ENCODE assay signal across 29 cellular contexts in genomic region chr4:105462610-105463009, GRCh38. TPM values are rescaled to one million over a fixed set of nuclear protein-coding genes. Genes with fewer than 3 reads are reported as not detected.
DNase-seq lines count a peak whose midpoint lies in the region; ATAC-seq, FAIRE-seq and TF ChIP-seq lines count a peak whose summit lies in the region.
"Had no signal": no experiment of that assay in that cellular context is flagged by ENCODE, and none has a peak within 500 bp of the region (broad histone marks: within the 10 kb centered on the region; RNA-seq: fewer than 3 reads in every experiment).

No MANE protein-coding gene starts in this region.

- H3K79me2 ChIP-seq in K562 (ENCODE audit: control insufficient read depth, insufficient read depth, low read length) = peaks cover 45% of the 10 kb centered on the region

- H3K9ac ChIP-seq in K562 (ENCODE audit: insufficient read depth in 1 of 2, low read depth in 2 of 2, low read length in 2 of 2) = no peak overlapping the region
- H3K9ac ChIP-seq: BLaER1 treated with 17β-estradiol and CSF1 and Interleukin-3, amounts not matched to agents 10 nM and 100 nM had no signal

- H3K4me2 ChIP-seq in K562 (ENCODE audit: insufficient read depth, low read length) = no peak overlapping the region
- H3K4me2 ChIP-seq: A549, PC-9 had no signal

- no peaks in the 10 kb centered on the region for H3K4me1 Mint-ChIP-seq in progenitor cell of endocrine pancreas (ENCODE audit: low read depth)

- no peak for TF ChIP-seq RAD21 in K562 (CRISPR knock-in tag; conservative IDR thresholded peaks at IDR 0.05 in 1 of 2, IDR thresholded peaks at IDR 0.05 in 1 of 2)

- in situ Hi-C loops in K562 (cut with MboI) = no loop called here

- no peaks in the 10 kb centered on the region for H3K9me1 ChIP-seq in K562 (ENCODE audit: control insufficient read depth, insufficient read depth, low read length)

- no TSS peak for BruUV-seq in K562 (replicated peaks; lab: Mats Ljungman, UMichigan)

- H3K27me3 Mint-ChIP-seq in progenitor cell of endocrine pancreas = no peaks in the 10 kb centered on the region
- H3K27me3 Mint-ChIP-seq: CD4-positive, alpha-beta memory T cell had no signal

- H4K20me1 ChIP-seq in K562 (replicated peaks; ENCODE audit: control insufficient read depth, insufficient read depth, low read length) = no peaks in the 10 kb centered on the region

- H3K4me3 ChIP-seq in HL-60 (replicated peaks; ENCODE audit: insufficient read depth, low read length) = no peak overlapping the region
- H3K4me3 ChIP-seq in NB4 (ENCODE audit: low read depth, low read length) = no peak overlapping the region
- H3K4me3 ChIP-seq in K562 = no peak overlapping the region
- H3K4me3 ChIP-seq: A549; BLaER1 treated with 17β-estradiol and CSF1 and Interleukin-3, amounts not matched to agents 10 nM and 100 nM; PC-9; SJCRH30 had no signal

- CTCF ChIA-PET in K562 (lab: Yijun Ruan, JAX; ENCODE audit: low intra/inter-chr PET ratio) = no interaction called here

- intact Hi-C loops in K562 (cut with micrococcal nuclease) = no loop called here

- peak overlapping the region; percentile 33 for H3K27ac Mint-ChIP-seq in progenitor cell of endocrine pancreas
- H3K27ac Mint-ChIP-seq: CD4-positive, alpha-beta memory T cell had no signal

- POLR2A ChIA-PET in K562 (lab: Yijun Ruan, JAX) = interaction anchor here (1.1 kb wide), 1 partner anchor 10 kb away, joined by 3 read pairs; no protein-coding TSS in a partner anchor

- peaks cover 0 to 20% of the 10 kb centered on the region in 2 experiments; a peak in 3 of 5 replicates for H3K4me1 ChIP-seq in K562 (replicated peaks in 1 of 2; ENCODE audit: control insufficient read depth in 2 of 2, insufficient read depth in 2 of 2, low read length in 2 of 2)
- H3K4me1 ChIP-seq: A549, SJCRH30 had no signal

- peaks cover 9% of the 10 kb centered on the region for H3K9me3 Mint-ChIP-seq in progenitor cell of endocrine pancreas (ENCODE audit: low read depth)
- H3K9me3 Mint-ChIP-seq: CD4-positive, alpha-beta memory T cell had no signal

- no peak overlapping the region for H3K4me3 Mint-ChIP-seq in progenitor cell of endocrine pancreas (ENCODE audit: low read depth)
- H3K4me3 Mint-ChIP-seq: CD4-positive, alpha-beta memory T cell had no signal

- peaks cover 22% of the 10 kb centered on the region for H3K9me3 ChIP-seq in K562 (replicated peaks; ENCODE audit: control insufficient read depth, insufficient read depth, low read depth, low read length)
- H3K9me3 ChIP-seq: A549, SJCRH30 had no signal

- no peak for ATAC-seq in K562
- ATAC-seq in GM21360 (IDR thresholded peaks at IDR 0.05; ENCODE audit: unreplicated experiment) = no peak
- ATAC-seq: A549, HCT116, Right ventricle myocardium inferior, SK-N-SH treated with all-trans-retinoic acid at 6 μM for 48 hours had no signal

- H3K36me3 Mint-ChIP-seq in progenitor cell of endocrine pancreas (ENCODE audit: insufficient read depth) = peaks cover 39% of the 10 kb centered on the region

- peaks cover 31% of the 10 kb centered on the region; the same call in 2 of the 3 replicates for H3K36me3 ChIP-seq in K562 (ENCODE audit: control insufficient read depth, insufficient read depth, low read length)

- TF ChIP-seq CTCF in HL-60 (IDR thresholded peaks at IDR 0.05; ENCODE audit: insufficient read depth, low read length) (no peak), NB4 (IDR thresholded peaks at IDR 0.05; ENCODE audit: low read depth, low read length) (no peak), K562 (IDR thresholded peaks at IDR 0.05 in 2 of 3, conservative IDR thresholded peaks at IDR 0.05 in 1 of 3; ENCODE audit: insufficient read depth in 2 of 3, low read depth in 1 of 3, low read length in 3 of 3) (no peak), progenitor cell of endocrine pancreas (IDR thresholded peaks at IDR 0.05; ENCODE audit: unreplicated experiment) (no peak)

- no peak for DNase-seq in HL-60 (ENCODE audit: low read depth in 1 of 2, low spot score in 1 of 2)
- peak; percentile 38 for DNase-seq in NB4 (ENCODE audit: low read depth)
- DNase-seq in K562 (ENCODE audit: extremely low read depth in 1 of 4, low spot score in 3 of 4) = peak in 1 of 4 experiments; percentile 25
- DNase-seq in progenitor cell of endocrine pancreas (ENCODE audit: low spot score, unreplicated experiment) = no peak
- DNase-seq in T-helper 1 cell = no peak
- DNase-seq in stimulated activated naive CD4-positive, alpha-beta T cell (lab: John Stamatoyannopoulos, UW) = no peak
- DNase-seq: AML-193; CD4-positive, alpha-beta memory T cell; DMS 273 treated with DMSO at 0.1 percent for 48 hours; DMS79 treated with DMSO at 0.1 percent for 48 hours; KG1; NCI-H1092 treated with DMSO at 0.1 percent for 48 hours; NCI-H1436 treated with DMSO at 0.1 percent for 48 hours; NCI-H187 treated with DMSO at 0.1 percent for 48 hours; NCI-H2171 treated with DMSO at 0.1 percent for 48 hours; NCI-H524; NCI-H774; NK-92 treated with Interleukin-12 subunit alpha and Interleukin-12 subunit beta, amount 100 ng/mL, for 24 hours; PC-9; SJCRH30 had no signal

- H3K27me3 ChIP-seq in HL-60 (ENCODE audit: insufficient read depth, poor library complexity, severe bottlenecking) = no peaks in the 10 kb centered on the region
- no peaks in the 10 kb centered on the region for H3K27me3 ChIP-seq in K562 (ENCODE audit: control insufficient read depth in 2 of 2, insufficient read depth in 2 of 2, low read length in 2 of 2)
- H3K27me3 ChIP-seq: BLaER1 treated with 17β-estradiol and CSF1 and Interleukin-3, amounts not matched to agents 10 nM and 100 nM; SJCRH30 had no signal

- H2AFZ ChIP-seq in K562 (ENCODE audit: low read depth, low read length) = no peak overlapping the region
- H2AFZ ChIP-seq: PC-9 had no signal

- TF ChIP-seq EP300 in K562 (IDR thresholded peaks at IDR 0.05; ENCODE audit: low read length) = no peak

- peak overlapping the region; percentile 86 for H3K27ac ChIP-seq in HL-60 (replicated peaks)
- peak overlapping the region; percentile 89; the same call in 2 of the 3 replicates for H3K27ac ChIP-seq in K562 (ENCODE audit: extremely low read depth, low read depth, low read length)
- H3K27ac ChIP-seq: A549, SJCRH30 had no signal

- TF ChIP-seq POLR2A in NB4 (IDR thresholded peaks at IDR 0.05; ENCODE audit: extremely low read depth, insufficient read length) = no peak
- no peak for TF ChIP-seq POLR2A in K562 (conservative IDR thresholded peaks at IDR 0.05)

- no peak for FAIRE-seq in K562 (lab: Jason Lieb, UNC)
- FAIRE-seq: A549, GM12891, H1, HTR-8/SVneo had no signal

- 59% methylated on average over 3 of the region's 3 CpGs for WGBS in K562 (ENCODE audit: insufficient coverage, low coverage, missing lambda C conversion rate)

TF ChIP-seq in K562, 482 proteins besides CTCF, POLR2A, EP300 and RAD21 (continues in another document):
- TF ChIP-seq SRSF7 (optimal IDR thresholded peaks at IDR 0.05; ENCODE audit: low read depth, low read length) = no peak
- TF ChIP-seq HIVEP1 (CRISPR knock-in tag; IDR thresholded peaks at IDR 0.05) = no peak
- TF ChIP-seq SOX6 (IDR thresholded peaks at IDR 0.05) = no peak
- TF ChIP-seq XRCC4 (IDR thresholded peaks at IDR 0.05; ENCODE audit: extremely low read depth, insufficient read depth, insufficient read length) = no peak
- TF ChIP-seq, protein P1, sequence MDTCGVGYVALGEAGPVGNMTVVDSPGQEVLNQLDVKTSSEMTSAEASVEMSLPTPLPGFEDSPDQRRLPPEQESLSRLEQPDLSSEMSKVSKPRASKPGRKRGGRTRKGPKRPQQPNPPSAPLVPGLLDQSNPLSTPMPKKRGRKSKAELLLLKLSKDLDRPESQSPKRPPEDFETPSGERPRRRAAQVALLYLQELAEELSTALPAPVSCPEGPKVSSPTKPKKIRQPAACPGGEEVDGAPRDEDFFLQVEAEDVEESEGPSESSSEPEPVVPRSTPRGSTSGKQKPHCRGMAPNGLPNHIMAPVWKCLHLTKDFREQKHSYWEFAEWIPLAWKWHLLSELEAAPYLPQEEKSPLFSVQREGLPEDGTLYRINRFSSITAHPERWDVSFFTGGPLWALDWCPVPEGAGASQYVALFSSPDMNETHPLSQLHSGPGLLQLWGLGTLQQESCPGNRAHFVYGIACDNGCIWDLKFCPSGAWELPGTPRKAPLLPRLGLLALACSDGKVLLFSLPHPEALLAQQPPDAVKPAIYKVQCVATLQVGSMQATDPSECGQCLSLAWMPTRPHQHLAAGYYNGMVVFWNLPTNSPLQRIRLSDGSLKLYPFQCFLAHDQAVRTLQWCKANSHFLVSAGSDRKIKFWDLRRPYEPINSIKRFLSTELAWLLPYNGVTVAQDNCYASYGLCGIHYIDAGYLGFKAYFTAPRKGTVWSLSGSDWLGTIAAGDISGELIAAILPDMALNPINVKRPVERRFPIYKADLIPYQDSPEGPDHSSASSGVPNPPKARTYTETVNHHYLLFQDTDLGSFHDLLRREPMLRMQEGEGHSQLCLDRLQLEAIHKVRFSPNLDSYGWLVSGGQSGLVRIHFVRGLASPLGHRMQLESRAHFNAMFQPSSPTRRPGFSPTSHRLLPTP (IDR thresholded peaks at IDR 0.05; ENCODE audit: borderline replicate concordance, extremely low read depth, insufficient read length) = no peak
- no peak for TF ChIP-seq ZNF707 (CRISPR knock-in tag; conservative IDR thresholded peaks at IDR 0.05)
- TF ChIP-seq ZSCAN29 (IDR thresholded peaks at IDR 0.05) = no peak

RNA-seq across cellular contexts. Expression of gene PPA2, which starts 11.3 kb away (rescaled TPM):
- 59.6 and 110 TPM in 2 replicates for total RNA-seq in K562 (2011; cell fraction: chromatin; rRNA removed; ENCODE audit: low replicate concordance)
- total RNA-seq in K562 (2011; cell fraction: nucleolus; rRNA removed) = 47.4 and 49.3 TPM in 2 replicates
- total RNA-seq in K562 (2011; cell fraction: nucleoplasm; rRNA removed) = 57.9 and 67.3 TPM in 2 replicates
- total RNA-seq in K562 (2014; rRNA removed) = 79.8 and 124 TPM in 2 replicates
- 109 and 129 TPM in 2 replicates for total RNA-seq in K562 (2014; rRNA removed; fragmentation: Illumina TruSeq; extraction: Trizol)
- total RNA-seq in K562 (2015; rRNA removed; fragmentation: Illumina TruSeq; extraction: Trizol) = 75.4 and 79.5 TPM in 2 replicates
- total RNA-seq in K562 (2021) = 104 and 107 TPM in 2 replicates
- polyA plus RNA-seq in K562 (2011; rRNA removed) = 154 and 190 TPM in 2 replicates
- 33.9 and 41.6 TPM in 2 replicates for polyA plus RNA-seq in K562 (2011; cell fraction: cytosol; rRNA removed)
- 44.7 and 49.9 TPM in 2 replicates for polyA plus RNA-seq in K562 (2011; cell fraction: nucleus; rRNA removed)
- polyA plus RNA-seq in K562 (2012) = 82.9 and 96.4 TPM in 2 replicates
- polyA plus RNA-seq in K562 (2014; fragmentation: Illumina TruSeq; extraction: Trizol) = 48.3 and 56.7 TPM in 2 replicates
- 100 to 1,000 TPM in 1 of 2 experiments, 10 to 100 TPM in 1; 81.8 to 115 TPM for polyA plus RNA-seq in K562 (2014; fragmentation: Nextera tagmentation; extraction: Ambion mirVana)
- polyA plus RNA-seq in K562 (2014; rRNA removed) = 110 and 119 TPM in 2 replicates
- 69.7 and 95.0 TPM in 2 replicates for polyA minus RNA-seq in K562 (2011; rRNA and poly(A)+ RNA removed)
- 55.6 and 60.4 TPM in 2 replicates for polyA minus RNA-seq in K562 (2011; cell fraction: cytosol; rRNA and poly(A)+ RNA removed)
- 106 and 153 TPM in 2 replicates for polyA minus RNA-seq in K562 (2011; cell fraction: nucleus; rRNA and poly(A)+ RNA removed)
- total RNA-seq in progenitor cell of endocrine pancreas = 83.6 and 96.4 TPM in 2 replicates
